ENCODE assay signal across 8 cellular contexts in the genomic region with DNA sequence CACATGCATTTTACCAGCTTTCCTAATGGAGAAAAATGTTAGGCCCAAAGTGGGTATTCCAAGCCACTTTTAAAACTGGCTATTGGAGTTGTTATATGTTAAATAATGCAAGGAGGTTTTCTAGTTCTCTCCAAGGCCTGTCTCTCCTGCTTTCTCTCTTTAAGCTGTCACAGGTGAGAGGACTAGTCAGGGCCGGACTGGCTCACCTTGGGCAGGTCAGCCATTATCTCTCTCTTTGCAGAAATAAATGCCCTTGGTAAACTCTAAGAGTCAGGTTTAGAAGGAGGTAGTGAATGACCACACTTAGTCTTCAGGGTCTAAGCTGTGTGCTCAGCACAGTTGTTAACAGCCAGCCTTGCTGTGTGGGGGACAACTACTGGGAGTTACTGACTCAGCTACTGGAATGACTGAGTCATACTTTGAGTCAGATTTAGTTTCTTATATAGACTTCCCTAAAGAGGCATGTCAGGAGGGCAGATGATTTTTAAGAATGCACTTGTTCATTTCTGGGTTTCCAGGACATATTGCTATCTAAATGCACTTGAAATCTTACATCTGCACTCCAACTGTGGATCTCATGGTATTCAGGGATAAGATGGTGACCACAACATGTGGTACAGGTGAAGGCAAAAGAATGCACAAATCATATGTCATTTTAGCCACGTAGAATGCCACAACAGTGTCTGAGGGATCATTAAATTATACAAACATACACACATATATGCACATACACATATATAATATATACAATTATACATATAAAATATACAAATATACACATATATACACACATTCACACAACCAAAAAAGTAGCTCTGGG.
DNase-seq lines count a peak whose midpoint lies in the region; ATAC-seq and TF ChIP-seq lines count a peak whose summit lies in the region.

No MANE protein-coding gene starts in this region.

- no peak overlapping the region for H3K27ac Mint-ChIP-seq in T-helper 2 cell treated with Interferon-gamma antibody and Interleukin-4, amounts not matched to agents 5 μg/mL and 100 μg/mL, for 36 hours

- H3K36me3 Mint-ChIP-seq in T-helper 2 cell treated with Interferon-gamma antibody and Interleukin-4, amounts not matched to agents 5 μg/mL and 100 μg/mL, for 36 hours (ENCODE audit: low read depth), result no peaks in the 10 kb centered on the region

- H3K27me3 Mint-ChIP-seq in T-helper 2 cell treated with Interferon-gamma antibody and Interleukin-4, amounts not matched to agents 5 μg/mL and 100 μg/mL, for 36 hours (ENCODE audit: low read depth), result no peaks in the 10 kb centered on the region

- H3K4me3 ChIP-seq in AG09309 (ENCODE audit: control insufficient read depth, low read depth, low read length), result no peak overlapping the region

- DNase-seq in AG09309 (ENCODE audit: low read depth) (peak; percentile 76), GM19238 (ENCODE audit: insufficient read length, low spot score) (peak; percentile 2), head of caudate nucleus (peak in 28 of 42 donors; percentile 3 to 75 (median 32)), DMS 273 treated with DMSO at 0.1 percent for 48 hours (lab: John Stamatoyannopoulos, UW) (no peak)
- peak; percentile 57 for DNase-seq in T-helper 2 cell treated with Interferon-gamma antibody and Interleukin-4, amounts not matched to agents 5 μg/mL and 100 μg/mL, for 36 hours (ENCODE audit: low spot score)
- DNase-seq in stimulated activated naive CD8-positive, alpha-beta T cell treated with anti-CD3 and anti-CD28 coated beads, Interleukin-15, Interleukin-2, amounts not matched to agents 100 U/mL and 50 U/mL, for 24 hours, result peak; percentile 14
- DNase-seq in effector CD8-positive, alpha-beta T cell (lab: John Stamatoyannopoulos, UW), result no peak

- peaks cover 29% of the 10 kb centered on the region for H3K4me1 Mint-ChIP-seq in T-helper 2 cell treated with Interferon-gamma antibody and Interleukin-4, amounts not matched to agents 5 μg/mL and 100 μg/mL, for 36 hours (ENCODE audit: low read depth)

- H3K9me3 Mint-ChIP-seq in T-helper 2 cell treated with Interferon-gamma antibody and Interleukin-4, amounts not matched to agents 5 μg/mL and 100 μg/mL, for 36 hours, result no peaks in the 10 kb centered on the region

- TF ChIP-seq CTCF in AG09309 (IDR thresholded peaks at IDR 0.05; ENCODE audit: control insufficient read depth, insufficient read depth, low read depth, low read length, missing control alignments), result no peak

- intact Hi-C loops in head of caudate nucleus (cut with DNase I), result no loop called here

- H3K4me3 Mint-ChIP-seq in T-helper 2 cell treated with Interferon-gamma antibody and Interleukin-4, amounts not matched to agents 5 μg/mL and 100 μg/mL, for 36 hours, result no peak overlapping the region

- ATAC-seq in HG03135 (IDR thresholded peaks at IDR 0.05; ENCODE audit: unreplicated experiment), result peak; percentile 92
- peak; percentile 100 for ATAC-seq in stimulated activated naive CD8-positive, alpha-beta T cell treated with anti-CD3 and anti-CD28 coated beads, Interleukin-15, Interleukin-2, amounts not matched to agents 100 U/mL and 50 U/mL, for 24 hours

Comparison
In these comparisons a context has a peak if more than half of its experiments do, and no peak if none do; other contexts are left out.
1. DNase-seq: peak in AG09309 (single experiment), GM19238 (single experiment), T-helper 2 cell treated with Interferon-gamma antibody and Interleukin-4, amounts not matched to agents 5 μg/mL and 100 μg/mL, for 36 hours (single experiment), head of caudate nucleus (28 of 42) and stimulated activated naive CD8-positive, alpha-beta T cell treated with anti-CD3 and anti-CD28 coated beads, Interleukin-15, Interleukin-2, amounts not matched to agents 100 U/mL and 50 U/mL, for 24 hours (single experiment); none in DMS 273 treated with DMSO at 0.1 percent for 48 hours (single experiment) and effector CD8-positive, alpha-beta T cell (single experiment).